7 cellular contexts compared by ENCODE assay signal in genomic region chrX:16870095-16870860, GRCh38.
DNase-seq lines count a peak whose midpoint lies in the region; ATAC-seq and TF ChIP-seq lines count a peak whose summit lies in the region.

RBBP7 (minus strand) TSS chrX:16870362; CDS start chrX:16870053, 309 bp downstream.

- ATAC-seq in GM18505 (IDR thresholded peaks at IDR 0.05; ENCODE audit: unreplicated experiment) (peak; percentile 81), HG02970 (IDR thresholded peaks at IDR 0.05; ENCODE audit: low FRiP score, unreplicated experiment) (peak; percentile 82)

- DNase-seq in NCI-H2029 treated with DMSO at 0.1 percent for 48 hours (lab: John Stamatoyannopoulos, UW) (peak; percentile 62), T-helper 9 cell (peak; percentile 96), astrocyte of the cerebellum (ENCODE audit: low read depth) (peak; percentile 80), hepatic stellate cell (ENCODE audit: low spot score) (peak; percentile 92), retinal pigment epithelial cell (ENCODE audit: low read depth) (peak; percentile 68)

- in situ Hi-C loops in astrocyte of the cerebellum (cut with HindIII; ENCODE audit: low sequenced_read_pairs) = no loop called here

- H3K4me3 ChIP-seq in astrocyte of the cerebellum (ENCODE audit: low read depth, low read length) = peak within 1 kb of the TSS; percentile 74
- H3K4me3 ChIP-seq in retinal pigment epithelial cell (ENCODE audit: low read length) = peak within 1 kb of the TSS; percentile 85

- TF ChIP-seq CTCF in astrocyte of the cerebellum (IDR thresholded peaks at IDR 0.05; ENCODE audit: low read depth, low read length, missing control alignments) = no peak
- no peak for TF ChIP-seq CTCF in retinal pigment epithelial cell (conservative IDR thresholded peaks at IDR 0.05; ENCODE audit: low read depth, low read length)

- peak; percentile 60 for TF ChIP-seq POLR2A in GM18505 (IDR thresholded peaks at IDR 0.05; ENCODE audit: borderline replicate concordance, extremely low read depth, insufficient read depth, insufficient read length)

Comparison
In these comparisons a context has a peak if more than half of its experiments do, and no peak if none do; other contexts are left out.
1. Peak in every context shown above with its lines: DNase-seq, ATAC-seq and H3K4me3 ChIP-seq.